ENCODE assay signal across 8 cellular contexts in the genomic region with DNA sequence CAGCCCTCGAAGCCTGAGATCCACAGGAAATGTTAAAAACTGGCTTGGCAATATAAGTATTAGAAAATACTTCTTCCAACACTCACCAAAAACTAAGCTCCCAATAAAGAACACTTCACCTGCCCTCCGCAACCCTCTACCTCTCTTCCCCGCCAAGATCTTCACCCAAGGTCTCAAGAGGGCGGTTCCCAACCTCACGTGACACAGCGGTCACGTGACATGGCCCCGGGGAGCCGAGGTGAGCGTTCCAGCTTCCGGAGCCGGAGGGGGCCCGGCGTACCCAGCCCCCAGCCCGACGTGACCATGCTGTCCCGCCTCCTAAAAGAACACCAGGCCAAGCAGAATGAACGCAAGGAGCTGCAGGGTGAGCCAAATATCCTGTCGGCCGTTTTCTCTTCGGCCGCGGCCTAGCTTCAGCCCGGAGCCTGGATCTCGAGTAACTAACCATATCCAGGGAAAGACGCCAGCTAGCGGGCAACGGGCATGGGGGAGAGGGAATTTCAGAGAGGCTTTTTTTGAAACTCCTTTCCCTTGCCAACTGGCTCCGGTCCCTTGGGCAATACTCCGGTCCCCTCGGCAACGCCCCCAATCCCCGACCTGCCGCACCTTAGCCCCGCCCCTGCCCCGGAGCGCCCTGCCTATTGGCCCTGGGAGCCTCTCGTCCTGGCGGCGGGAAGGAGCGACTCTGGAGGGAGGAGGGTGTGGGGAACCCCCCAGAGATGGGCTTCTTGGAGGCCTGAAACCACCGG. TPM values are rescaled to one million over a fixed set of nuclear protein-coding genes. Genes with fewer than 3 reads are reported as not detected.
DNase-seq lines count a peak whose midpoint lies in the region; ATAC-seq and TF ChIP-seq lines count a peak whose summit lies in the region.

A gene (plus strand): TSS at position 214 of the 749 bp plus-strand sequence. CDS start 6 bp downstream, at position 220.

- peak within 1 kb of the TSS; percentile 53 to 77 (median 66) for H3K4me3 ChIP-seq in fibroblast of lung (replicated peaks in 1 of 4; ENCODE audit: control extremely low read depth in 1 of 4, insufficient read depth in 1 of 4, low read depth in 3 of 4, low read length in 4 of 4)

- H3K79me2 ChIP-seq in fibroblast of lung (ENCODE audit: control insufficient read depth, insufficient read depth, low read length): peaks cover 4% of the 10 kb centered on the region

- no peaks in the 10 kb centered on the region for H3K9me3 ChIP-seq in fibroblast of lung (ENCODE audit: control insufficient read depth, insufficient read depth, low read depth, low read length)

- peaks cover 23% of the 10 kb centered on the region for H3K4me1 Mint-ChIP-seq in activated T-helper 17 cell treated with anti-CD3 and anti-CD28 coated beads, Interleukin-2, amount 50 U/mL, for 72 hours
- peaks cover 12 to 39% (median 35%) of the 10 kb centered on the region in 4 donors for H3K4me1 Mint-ChIP-seq in naive thymus-derived CD8-positive, alpha-beta T cell

- H2AFZ ChIP-seq in fibroblast of lung (ENCODE audit: low read length): peak within 1 kb of the TSS; percentile 63

- no peaks in the 10 kb centered on the region for H3K9me3 Mint-ChIP-seq in activated T-helper 17 cell treated with anti-CD3 and anti-CD28 coated beads, Interleukin-2, amount 50 U/mL, for 72 hours
- H3K9me3 Mint-ChIP-seq in naive thymus-derived CD8-positive, alpha-beta T cell: peaks cover 0 to 3% (median 0%) of the 10 kb centered on the region in 9 donors

- peak; percentile 91 for ATAC-seq in activated T-helper 17 cell treated with anti-CD3 and anti-CD28 coated beads, Interleukin-2, amount 50 U/mL, for 72 hours (replicated peaks)
- ATAC-seq in naive thymus-derived CD8-positive, alpha-beta T cell: peak; percentile 94

- TF ChIP-seq CTCF in RWPE1 (conservative IDR thresholded peaks at IDR 0.05; ENCODE audit: low read depth) (no peak), fibroblast of lung (conservative IDR thresholded peaks at IDR 0.05 in 1 of 2, IDR thresholded peaks at IDR 0.05 in 1 of 2; ENCODE audit: low read depth in 1 of 2, low read length in 2 of 2) (no peak)

- peak within 1 kb of the TSS; percentile 81 for H3K4me2 ChIP-seq in fibroblast of lung (ENCODE audit: extremely low read depth, insufficient read depth, low read length)

- no peaks in the 10 kb centered on the region for H4K20me1 ChIP-seq in fibroblast of lung (ENCODE audit: control insufficient read depth, extremely low read depth, insufficient read depth, low read length)

- H3K27ac ChIP-seq in RWPE1 (peak within 1 kb of the TSS; percentile 99), fibroblast of lung (ENCODE audit: insufficient read depth, low read length) (peak within 1 kb of the TSS; percentile 90)

- CTCF ChIA-PET in RWPE1 (lab: Yijun Ruan, JAX): interaction anchor here (0.8 to 1.4 kb wide), 2 partner anchors 9 to 23 kb away, joined by 4 to 6 read pairs; a partner anchor contains a TSS

- peaks cover 63% of the 10 kb centered on the region for H3K4me1 ChIP-seq in fibroblast of lung (ENCODE audit: control insufficient read depth, extremely low read depth, insufficient read depth, low read length)

- peak within 1 kb of the TSS; percentile 98 for H3K27ac Mint-ChIP-seq in activated T-helper 17 cell treated with anti-CD3 and anti-CD28 coated beads, Interleukin-2, amount 50 U/mL, for 72 hours
- peak within 1 kb of the TSS; percentile 93 to 99 (median 96) for H3K27ac Mint-ChIP-seq in naive thymus-derived CD8-positive, alpha-beta T cell

- POLR2A ChIA-PET in RWPE1 (lab: Yijun Ruan, JAX; ENCODE audit: low non-redundant PET): no interaction called here
- POLR2A ChIA-PET in naive thymus-derived CD8-positive, alpha-beta T cell (lab: Charles Lee): interaction anchor here (0.7 to 2.2 kb wide), 13 partner anchors 10 to 1740 kb away, joined by 3 to 19 read pairs (median 4); a partner anchor contains a TSS

- DNase-seq in EL (peak; percentile 94), H4 (ENCODE audit: low spot score) (peak; percentile 91), LoVo (ENCODE audit: low spot score) (peak; percentile 95), RWPE1 (ENCODE audit: low spot score) (peak; percentile 94), fibroblast of lung (ENCODE audit: low read depth in 2 of 2) (peak; percentile 90 to 96)
- peak; percentile 88 to 97 (median 92) for DNase-seq in naive thymus-derived CD8-positive, alpha-beta T cell
- DNase-seq in stimulated activated naive CD4-positive, alpha-beta T cell (lab: John Stamatoyannopoulos, UW): peak; percentile 78 to 93 (median 89)

- peak within 1 kb of the TSS; percentile 94 for H3K4me3 Mint-ChIP-seq in activated T-helper 17 cell treated with anti-CD3 and anti-CD28 coated beads, Interleukin-2, amount 50 U/mL, for 72 hours
- peak within 1 kb of the TSS; percentile 86 to 97 (median 90) for H3K4me3 Mint-ChIP-seq in naive thymus-derived CD8-positive, alpha-beta T cell

- H3K36me3 Mint-ChIP-seq in activated T-helper 17 cell treated with anti-CD3 and anti-CD28 coated beads, Interleukin-2, amount 50 U/mL, for 72 hours (ENCODE audit: low read depth): peaks cover 12% of the 10 kb centered on the region
- peaks cover 0 to 3% (median 0%) of the 10 kb centered on the region in 3 donors for H3K36me3 Mint-ChIP-seq in naive thymus-derived CD8-positive, alpha-beta T cell

- peak within 1 kb of the TSS; percentile 77 for H3K9ac ChIP-seq in fibroblast of lung (ENCODE audit: insufficient read depth, low read length)

- H3K36me3 ChIP-seq in fibroblast of lung (ENCODE audit: control insufficient read depth, insufficient read depth, low read length): no peaks in the 10 kb centered on the region

- H3K27me3 Mint-ChIP-seq in activated T-helper 17 cell treated with anti-CD3 and anti-CD28 coated beads, Interleukin-2, amount 50 U/mL, for 72 hours: no peaks in the 10 kb centered on the region
- peaks cover 0 to 4% (median 0%) of the 10 kb centered on the region in 5 donors for H3K27me3 Mint-ChIP-seq in naive thymus-derived CD8-positive, alpha-beta T cell

- no peaks in the 10 kb centered on the region for H3K27me3 ChIP-seq in fibroblast of lung (ENCODE audit: control insufficient read depth, insufficient read depth, low read length)

RNA-seq across cellular contexts. Expression of the gene that starts here (rescaled TPM):
- 116 and 160 TPM in 2 replicates for total RNA-seq in H4 (2014; rRNA removed; shearing (Covaris generic))
- 100 to 1,000 TPM; 104 to 118 TPM for total RNA-seq in activated T-helper 17 cell treated with anti-CD3 and anti-CD28 coated beads, Interleukin-2, amount 50 U/mL, for 72 hours
- 90.9 and 103 TPM in 2 replicates for total RNA-seq in fibroblast of lung
- 163 and 240 TPM in 2 replicates for polyA plus RNA-seq in fibroblast of lung
- polyA plus RNA-seq in fibroblast of lung (2012): 197 and 272 TPM in 2 replicates
- 56.6 and 74.8 TPM in 2 replicates for polyA minus RNA-seq in fibroblast of lung (ENCODE audit: low replicate concordance)
- 10 to 100 TPM; 62.9 to 65.7 TPM for total RNA-seq in naive thymus-derived CD8-positive, alpha-beta T cell
- polyA plus RNA-seq in naive thymus-derived CD8-positive, alpha-beta T cell: 100 to 1,000 TPM in 2 of 3 donors, 10 to 100 TPM in 1; 84.3 to 133 (median 117) TPM

Comparison
In these comparisons a context has a peak if more than half of its experiments do, and no peak if none do; other contexts are left out.
1. Peak in every context shown above with its lines: DNase-seq, ATAC-seq, H3K4me3 ChIP-seq and H3K27ac ChIP-seq.